ENCODE assay signal across 22 cellular contexts in genomic region chr5:135289651-135290050, GRCh38.
"Had no signal": no experiment of that assay in that cellular context is flagged by ENCODE, and none has a peak within 500 bp of the region (broad histone marks: within the 10 kb centered on the region; RNA-seq: fewer than 3 reads in every experiment).

No MANE protein-coding gene starts in this region.

- H3K27me3 Mint-ChIP-seq: progenitor cell of endocrine pancreas had no signal

- H3K9me3 Mint-ChIP-seq: stimulated activated effector memory CD8-positive, alpha-beta T cell treated with anti-CD3 and anti-CD28 coated beads, Interleukin-12 subunit alpha, Interleukin-12 subunit beta, amount 100 ng/mL, for 72 hours had no signal

- H3K36me3 ChIP-seq: right lobe of liver, stomach, thyroid gland, vagina had no signal

- H3K9me3 ChIP-seq: right lobe of liver, thyroid gland, vagina had no signal

- H3K36me3 Mint-ChIP-seq: neural progenitor cell; stimulated activated effector memory CD8-positive, alpha-beta T cell treated with anti-CD3 and anti-CD28 coated beads, Interleukin-12 subunit alpha, Interleukin-12 subunit beta, amount 100 ng/mL, for 72 hours had no signal

- H3K27ac ChIP-seq: epithelial cell of prostate, neural progenitor cell, parathyroid adenoma, right lobe of liver, stomach, thyroid gland, vagina had no signal

- H3K4me3 ChIP-seq: neural progenitor cell, right lobe of liver, stomach, thyroid gland, vagina had no signal

- ATAC-seq: esophagus mucosa; left lobe of liver; naive thymus-derived CD4-positive, alpha-beta T cell; right lobe of liver; stimulated activated effector memory CD8-positive, alpha-beta T cell treated with anti-CD3 and anti-CD28 coated beads, Interleukin-12 subunit alpha, Interleukin-12 subunit beta, amount 100 ng/mL, for 72 hours had no signal

- H3K27me3 ChIP-seq: right lobe of liver, stomach, thyroid gland, vagina had no signal

- H3K4me3 Mint-ChIP-seq: endodermal cell; naive thymus-derived CD4-positive, alpha-beta T cell; nephron; neural progenitor cell; stimulated activated effector memory CD8-positive, alpha-beta T cell treated with anti-CD3 and anti-CD28 coated beads, Interleukin-12 subunit alpha, Interleukin-12 subunit beta, amount 100 ng/mL, for 72 hours had no signal

- DNase-seq: effector CD8-positive, alpha-beta T cell; endodermal cell; foreskin melanocyte; mesendoderm; midbrain; naive thymus-derived CD4-positive, alpha-beta T cell; right lobe of liver; stimulated activated CD4-positive, alpha-beta T cell treated with anti-CD3 and anti-CD28 coated beads, Interleukin-2, amount 100 ng/mL, for 24 hours; stimulated activated CD4-positive, alpha-beta T cell treated with anti-CD3 and anti-CD28 coated beads, Interleukin-4, amount 100 ng/mL, for 24 hours; stimulated activated naive CD4-positive, alpha-beta T cell treated with Interleukin-2 at 50 U/mL for 16 hours; stomach; thyroid gland; trophoblast cell had no signal

- H3K27ac Mint-ChIP-seq: endodermal cell; naive thymus-derived CD4-positive, alpha-beta T cell; nephron; neural progenitor cell; progenitor cell of endocrine pancreas; stimulated activated effector memory CD8-positive, alpha-beta T cell treated with anti-CD3 and anti-CD28 coated beads, Interleukin-12 subunit alpha, Interleukin-12 subunit beta, amount 100 ng/mL, for 72 hours had no signal

- H3K4me1 Mint-ChIP-seq: endodermal cell; naive thymus-derived CD4-positive, alpha-beta T cell; nephron; neural progenitor cell; stimulated activated effector memory CD8-positive, alpha-beta T cell treated with anti-CD3 and anti-CD28 coated beads, Interleukin-12 subunit alpha, Interleukin-12 subunit beta, amount 100 ng/mL, for 72 hours had no signal

- H3K4me1 ChIP-seq: neural progenitor cell, parathyroid adenoma, right lobe of liver, stomach, thyroid gland, vagina had no signal
